ENCODE assay signal across 10 cellular contexts in the genomic region with DNA sequence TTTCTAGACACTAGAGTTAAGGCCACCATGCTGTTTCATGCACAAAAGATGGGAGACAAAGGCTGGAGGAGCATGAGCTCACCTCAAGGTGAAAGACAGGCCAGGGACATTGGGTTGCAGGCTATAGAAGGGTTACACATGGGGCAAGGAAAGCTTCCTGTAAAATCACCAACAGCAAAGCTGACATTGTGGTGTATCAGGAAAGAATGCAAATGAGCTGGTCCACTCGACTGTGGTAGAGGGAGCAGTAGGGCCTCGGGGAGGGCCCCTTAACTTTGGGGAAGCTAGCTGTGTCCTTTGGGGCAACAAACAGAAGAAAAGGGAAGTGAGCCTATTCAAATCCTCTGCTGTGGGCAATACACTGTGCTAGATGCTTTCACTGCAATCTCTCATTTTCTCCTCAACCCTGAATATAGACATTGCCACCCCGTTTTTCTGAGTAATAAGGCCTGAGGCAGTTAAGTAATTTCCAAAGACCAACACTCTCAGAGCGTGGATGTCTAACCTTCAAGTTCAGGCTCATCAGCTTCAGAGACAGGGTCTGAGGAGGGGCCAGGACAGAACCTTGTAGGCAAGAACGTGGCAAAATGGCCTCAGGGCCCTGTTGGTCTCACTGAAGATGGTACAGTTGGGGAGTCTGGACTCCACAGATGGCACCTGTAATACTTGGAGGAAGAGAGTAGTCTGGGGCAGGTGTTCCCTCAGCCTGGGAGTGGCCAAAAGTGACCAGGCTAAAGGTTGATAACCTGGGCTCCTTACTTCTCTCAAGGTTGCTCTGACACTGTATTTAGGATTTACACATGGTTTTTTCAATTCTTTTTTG. TPM values are rescaled to one million over a fixed set of nuclear protein-coding genes. Genes with fewer than 3 reads are reported as not detected.
DNase-seq lines count a peak whose midpoint lies in the region; ATAC-seq, FAIRE-seq and TF ChIP-seq lines count a peak whose summit lies in the region.
"Had no signal": no experiment of that assay in that cellular context is flagged by ENCODE, and none has a peak within 500 bp of the region (broad histone marks: within the 10 kb centered on the region; RNA-seq: fewer than 3 reads in every experiment).

No MANE protein-coding gene starts in this region.

- peak; percentile 98 for FAIRE-seq in GM12892 (lab: Jason Lieb, UNC)

- TF ChIP-seq EP300 in sigmoid colon (IDR thresholded peaks at IDR 0.05): no peak

- H3K9me3 Mint-ChIP-seq in activated naive CD8-positive, alpha-beta T cell treated with anti-CD3 and anti-CD28 coated beads, Interleukin-2, amount 50 U/mL, for 24 hours: no peaks in the 10 kb centered on the region

- TF ChIP-seq CTCF in sigmoid colon (IDR thresholded peaks at IDR 0.05): no peak

- H3K36me3 ChIP-seq in sigmoid colon: no peaks in the 10 kb centered on the region

- no peak overlapping the region for H3K4me3 ChIP-seq in sigmoid colon

- H3K27ac Mint-ChIP-seq in activated naive CD8-positive, alpha-beta T cell treated with anti-CD3 and anti-CD28 coated beads, Interleukin-2, amount 50 U/mL, for 24 hours: peak overlapping the region; percentile 92

- H3K4me1 ChIP-seq in sigmoid colon: peaks cover 0 to 36% (median 11%) of the 10 kb centered on the region in 4 donors

- no peaks in the 10 kb centered on the region for H3K9me3 ChIP-seq in sigmoid colon

- DNase-seq in GM12892 (ENCODE audit: insufficient read length): peak; percentile 57
- peak; percentile 62 for DNase-seq in activated naive CD8-positive, alpha-beta T cell treated with anti-CD3 and anti-CD28 coated beads, Interleukin-2, amount 50 U/mL, for 24 hours
- DNase-seq in sigmoid colon: no peak
- DNase-seq in RKO (ENCODE audit: low spot score): no peak
- DNase-seq in mucosa of gallbladder (ENCODE audit: low spot score): no peak
- no peak for DNase-seq in glomerular visceral epithelial cell (ENCODE audit: extremely low spot score)

- H3K4me3 Mint-ChIP-seq in activated naive CD8-positive, alpha-beta T cell treated with anti-CD3 and anti-CD28 coated beads, Interleukin-2, amount 50 U/mL, for 24 hours: peak overlapping the region; percentile 51

- no peaks in the 10 kb centered on the region for H3K36me3 Mint-ChIP-seq in activated naive CD8-positive, alpha-beta T cell treated with anti-CD3 and anti-CD28 coated beads, Interleukin-2, amount 50 U/mL, for 24 hours (ENCODE audit: low read depth)

- WGBS in sigmoid colon, 2 donors: 46 to 63% methylated on average over 5 of the region's 5 CpGs

- H3K4me1 Mint-ChIP-seq in activated naive CD8-positive, alpha-beta T cell treated with anti-CD3 and anti-CD28 coated beads, Interleukin-2, amount 50 U/mL, for 24 hours: peaks cover 78% of the 10 kb centered on the region

- peak overlapping the region in 2 of 4 donors; percentile 59 to 62 for H3K27ac ChIP-seq in sigmoid colon

- no peaks in the 10 kb centered on the region for H3K27me3 ChIP-seq in sigmoid colon

- peak; percentile 96 for ATAC-seq in GM19468 (IDR thresholded peaks at IDR 0.05; ENCODE audit: extremely low read depth, unreplicated experiment)
- peak; percentile 96 for ATAC-seq in HG03469 (IDR thresholded peaks at IDR 0.05; ENCODE audit: unreplicated experiment)
- peak; percentile 92 for ATAC-seq in activated naive CD8-positive, alpha-beta T cell treated with anti-CD3 and anti-CD28 coated beads, Interleukin-2, amount 50 U/mL, for 24 hours

- intact Hi-C loops in sigmoid colon (cut with DNase I): no loop called here

- peaks cover 11% of the 10 kb centered on the region for H3K27me3 Mint-ChIP-seq in activated naive CD8-positive, alpha-beta T cell treated with anti-CD3 and anti-CD28 coated beads, Interleukin-2, amount 50 U/mL, for 24 hours

- TF ChIP-seq POLR2A in GM12892 (IDR thresholded peaks at IDR 0.05; ENCODE audit: low read depth, low read length) (no peak), sigmoid colon (IDR thresholded peaks at IDR 0.05) (no peak)

RNA-seq across cellular contexts. Expression of gene CX3CR1, which starts 24.1 kb away (rescaled TPM):
- 0.11 TPM for polyA plus RNA-seq in GM12892 (2012; ENCODE audit: missing spikeins)
- total RNA-seq in sigmoid colon (under 1 TPM; 0.16 to 0.68 (median 0.32) TPM), mucosa of gallbladder (22.6 TPM)
- under 1 TPM in 1 of 3 donors, not detected in 2; 0.10 TPM for polyA plus RNA-seq in sigmoid colon
- total RNA-seq: HT1080, pulmonary artery endothelial cell had no signal

Comparison
In these comparisons a context has a peak if more than half of its experiments do, and no peak if none do; other contexts are left out.
1. DNase-seq: peak in GM12892 (single experiment) and activated naive CD8-positive, alpha-beta T cell treated with anti-CD3 and anti-CD28 coated beads, Interleukin-2, amount 50 U/mL, for 24 hours (single experiment); none in sigmoid colon (single experiment), RKO (single experiment), mucosa of gallbladder (single experiment) and glomerular visceral epithelial cell (single experiment).
2. RNA of gene CX3CR1, which starts 24.1 kb away (total RNA-seq): 22.6 TPM in mucosa of gallbladder (single experiment); 0.16 to 0.68 TPM in sigmoid colon; every median in the first group is over 10 times any median in the second.
3. Peak in every context shown above with its lines, with median percentiles within 50 percentile points of each other: ATAC-seq.